Comparison of ENCODE assay signal across 8 cellular contexts in genomic region chr9:29830815-29831214, GRCh38.
DNase-seq lines count a peak whose midpoint lies in the region; ATAC-seq, FAIRE-seq and TF ChIP-seq lines count a peak whose summit lies in the region.

No MANE protein-coding gene starts in this region.

- H3K27ac ChIP-seq in colonic mucosa (no peak overlapping the region), esophagus squamous epithelium (no peak overlapping the region)

- H3K4me3 Mint-ChIP-seq in progenitor cell of endocrine pancreas (ENCODE audit: low read depth): no peak overlapping the region

- no peaks in the 10 kb centered on the region for H3K4me1 ChIP-seq in colonic mucosa
- no peaks in the 10 kb centered on the region for H3K4me1 ChIP-seq in esophagus squamous epithelium

- DNase-seq in H54 (ENCODE audit: insufficient read length, low spot score): peak; percentile 2
- peak; percentile 46 for DNase-seq in NCI-H446 treated with DMSO at 0.1 percent for 48 hours (lab: John Stamatoyannopoulos, UW)
- peak; percentile 52 for DNase-seq in colonic mucosa
- DNase-seq in progenitor cell of endocrine pancreas (ENCODE audit: low spot score, unreplicated experiment): peak; percentile 20
- no peak for DNase-seq in epidermal melanocyte (ENCODE audit: insufficient read length, low spot score)
- DNase-seq in esophagus squamous epithelium (lab: John Stamatoyannopoulos, UW): no peak

- WGBS in esophagus squamous epithelium, 2 donors: 34 to 45% methylated on average over 6 of the region's 6 CpGs

- H3K9ac ChIP-seq in colonic mucosa (ENCODE audit: low read depth in 2 of 2, low read length in 2 of 2): no peak overlapping the region

- H3K27ac Mint-ChIP-seq in progenitor cell of endocrine pancreas: no peak overlapping the region

- H3K27me3 ChIP-seq in colonic mucosa (no peaks in the 10 kb centered on the region), esophagus squamous epithelium (no peaks in the 10 kb centered on the region)

- H3K4me3 ChIP-seq in colonic mucosa (no peak overlapping the region), esophagus squamous epithelium (no peak overlapping the region)

- TF ChIP-seq CTCF in colonic mucosa (IDR thresholded peaks at IDR 0.05): peak; percentile 41
- TF ChIP-seq CTCF in progenitor cell of endocrine pancreas (IDR thresholded peaks at IDR 0.05; ENCODE audit: unreplicated experiment): peak; percentile 76
- peak in 3 of 6 experiments; percentile 9 to 63 (median 18) for TF ChIP-seq CTCF in esophagus squamous epithelium (IDR thresholded peaks at IDR 0.05)

- no peaks in the 10 kb centered on the region for H3K27me3 Mint-ChIP-seq in progenitor cell of endocrine pancreas

- FAIRE-seq in H54 (lab: Jason Lieb, UNC): no peak

- H3K4me1 Mint-ChIP-seq in progenitor cell of endocrine pancreas (ENCODE audit: low read depth): no peaks in the 10 kb centered on the region

- ATAC-seq in activated CD4-positive, CD25-positive, alpha-beta regulatory T cell treated with anti-CD3 and anti-CD28 coated beads, Interleukin-2, amount 50 U/mL, for 24 hours: no peak
- no peak for ATAC-seq in GM19023 (IDR thresholded peaks at IDR 0.05; ENCODE audit: unreplicated experiment)

- H3K36me3 ChIP-seq in colonic mucosa (no peaks in the 10 kb centered on the region), esophagus squamous epithelium (no peaks in the 10 kb centered on the region)

- peaks cover 8% of the 10 kb centered on the region for H3K9me3 Mint-ChIP-seq in progenitor cell of endocrine pancreas (ENCODE audit: low read depth)

- no peaks in the 10 kb centered on the region for H3K9me3 ChIP-seq in colonic mucosa
- no peaks in the 10 kb centered on the region for H3K9me3 ChIP-seq in esophagus squamous epithelium

- H3K36me3 Mint-ChIP-seq in progenitor cell of endocrine pancreas (ENCODE audit: insufficient read depth): no peaks in the 10 kb centered on the region

- TF ChIP-seq POLR2A in H54 (IDR thresholded peaks at IDR 0.05; ENCODE audit: low read depth, low read length): no peak
- no peak for TF ChIP-seq POLR2A in esophagus squamous epithelium (IDR thresholded peaks at IDR 0.05)

- intact Hi-C loops in colonic mucosa (cut with DNase I) (loop anchor here (10.0 kb wide), 1 partner anchor 1304 kb away; no protein-coding TSS in a partner anchor), esophagus squamous epithelium (cut with DNase I) (no loop called here)

Comparison
In these comparisons a context has a peak if more than half of its experiments do, and no peak if none do; other contexts are left out.
1. DNase-seq: peak in H54 (single experiment), NCI-H446 treated with DMSO at 0.1 percent for 48 hours (single experiment), colonic mucosa (single experiment) and progenitor cell of endocrine pancreas (single experiment); none in epidermal melanocyte (single experiment) and esophagus squamous epithelium (single experiment).